ENCODE assay signal across 27 cellular contexts in genomic region chr3:183299976-183300375, GRCh38.
"Had no signal": no experiment of that assay in that cellular context is flagged by ENCODE, and none has a peak within 500 bp of the region (broad histone marks: within the 10 kb centered on the region; RNA-seq: fewer than 3 reads in every experiment).

No MANE protein-coding gene starts in this region.

- FAIRE-seq: islet of Langerhans, kidney, small intestine, urothelium cell line had no signal

- H3K9me3 ChIP-seq: left lung, lower lobe of right lung, ovary, spleen, suprapubic skin, thoracic aorta, tibial artery, upper lobe of right lung had no signal

- ATAC-seq: left colon; left lung; lower lobe of right lung; natural killer cell; right cardiac atrium; sciatic nerve; stimulated activated effector memory CD8-positive, alpha-beta T cell treated with anti-CD3 and anti-CD28 coated beads, Interleukin-12 subunit alpha, Interleukin-12 subunit beta, amount 100 ng/mL, for 72 hours; upper lobe of right lung had no signal

- H3K4me1 ChIP-seq: tibial artery had no signal

- DNase-seq: immature natural killer cell; kidney; left colon; left lung; lower lobe of right lung; mammary epithelial cell; mesendoderm; naive B cell; natural killer cell; nephron progenitor cell; ovary; retina; right cardiac atrium; small intestine; spleen; stimulated activated CD4-positive, alpha-beta T cell treated with anti-CD3 and anti-CD28 coated beads, Interleukin-4, amount 100 ng/mL, for 24 hours; stimulated activated naive CD4-positive, alpha-beta T cell; tibial artery; trophoblast cell; upper lobe of right lung had no signal

- H3K36me3 ChIP-seq: left lung, lower lobe of right lung, neural progenitor cell, ovary, suprapubic skin, thoracic aorta, tibial artery, upper lobe of right lung had no signal

- H3K27me3 ChIP-seq: left lung, neural progenitor cell, ovary, spleen, suprapubic skin, tibial artery, upper lobe of right lung had no signal

- H3K27ac ChIP-seq: left lung, lower lobe of right lung, neural progenitor cell, ovary, spleen, suprapubic skin, thoracic aorta, tibial artery, upper lobe of right lung had no signal

- H3K4me3 ChIP-seq: left lung, lower lobe of right lung, neural progenitor cell, ovary, spleen, suprapubic skin, thoracic aorta, tibial artery, upper lobe of right lung had no signal
